9 cellular contexts compared by ENCODE assay signal in genomic region chr2:25361261-25362048, GRCh38. TPM values are rescaled to one million over a fixed set of nuclear protein-coding genes. Genes with fewer than 3 reads are reported as not detected.
A peak's percentile ranks its signal among the peaks of the same experiment; 100 is the strongest.
DNase-seq lines count a peak whose midpoint lies in the region; ATAC-seq and TF ChIP-seq lines count a peak whose summit lies in the region.
"Had no signal": no experiment of that assay in that cellular context is flagged by ENCODE, and none has a peak within 500 bp of the region (broad histone marks: within the 10 kb centered on the region; RNA-seq: fewer than 3 reads in every experiment).

No MANE protein-coding gene starts in this region.

- DNase-seq in SK-N-SH (no peak), uterus (no peak)
- no peak for DNase-seq in activated CD8-positive, alpha-beta T cell treated with anti-CD3 and anti-CD28 coated beads, Interleukin-2, amount 10 ng/mL, durations not matched to agents 7 days and 5 days
- DNase-seq in stimulated activated effector memory CD8-positive, alpha-beta T cell treated with anti-CD3 and anti-CD28 coated beads, Interleukin-12 subunit alpha, Interleukin-12 subunit beta, amount 100 ng/mL, for 72 hours (ENCODE audit: low spot score in 2 of 2) = no peak
- no peak for DNase-seq in stimulated activated CD4-positive, alpha-beta T cell treated with anti-CD3 and anti-CD28 coated beads, Interleukin-2, amount 100 ng/mL, for 48 hours

- CTCF ChIA-PET in SK-N-SH (lab: Yijun Ruan, JAX) = interaction anchor here (0.6 to 6.3 kb wide), 59 partner anchors 8 to 675 kb away, joined by 3 to 71 read pairs (median 5); partner anchors contain the start of gene DNMT3A
- CTCF ChIA-PET in activated CD8-positive, alpha-beta T cell treated with anti-CD3 and anti-CD28 coated beads, Interleukin-2, amount 10 ng/mL, durations not matched to agents 7 days and 5 days (lab: Charles Lee) = interaction anchor here (0.6 to 3.1 kb wide), 64 partner anchors 11 to 517 kb away, joined by 3 to 110 read pairs (median 6); partner anchors contain the start of genes ASXL2 and DNMT3A

- no peaks in the 10 kb centered on the region for H3K36me3 ChIP-seq in SK-N-SH (replicated peaks in 1 of 2; ENCODE audit: control insufficient read depth in 1 of 2, insufficient read depth in 2 of 2, low read length in 1 of 2)
- no peaks in the 10 kb centered on the region for H3K36me3 ChIP-seq in uterus

- no peaks in the 10 kb centered on the region for H3K79me2 ChIP-seq in SK-N-SH (ENCODE audit: insufficient read depth)

- H3K4me2 ChIP-seq in SK-N-SH = peak overlapping the region; percentile 54

- no peak for TF ChIP-seq CTCF in SK-N-SH (IDR thresholded peaks at IDR 0.05)
- TF ChIP-seq CTCF in uterus (IDR thresholded peaks at IDR 0.05) = no peak

- no peaks in the 10 kb centered on the region for H3F3A ChIP-seq in SK-N-SH (replicated peaks; ENCODE audit: insufficient read depth)

- no peaks in the 10 kb centered on the region for H3K36me3 Mint-ChIP-seq in activated CD8-positive, alpha-beta T cell treated with anti-CD3 and anti-CD28 coated beads, Interleukin-2, amount 10 ng/mL, durations not matched to agents 7 days and 5 days (ENCODE audit: low read depth)
- peaks cover 16% of the 10 kb centered on the region for H3K36me3 Mint-ChIP-seq in stimulated activated effector memory CD8-positive, alpha-beta T cell treated with anti-CD3 and anti-CD28 coated beads, Interleukin-12 subunit alpha, Interleukin-12 subunit beta, amount 100 ng/mL, for 72 hours

- H4K20me1 ChIP-seq in SK-N-SH (ENCODE audit: insufficient read depth) = no peaks in the 10 kb centered on the region

- H3K9ac ChIP-seq in SK-N-SH = no peak overlapping the region

- no peak overlapping the region for H3K27ac Mint-ChIP-seq in activated CD8-positive, alpha-beta T cell treated with anti-CD3 and anti-CD28 coated beads, Interleukin-2, amount 10 ng/mL, durations not matched to agents 7 days and 5 days
- H3K27ac Mint-ChIP-seq in stimulated activated effector memory CD8-positive, alpha-beta T cell treated with anti-CD3 and anti-CD28 coated beads, Interleukin-12 subunit alpha, Interleukin-12 subunit beta, amount 100 ng/mL, for 72 hours = peak overlapping the region; percentile 98

- intact Hi-C loops in uterus (cut with DNase I; ENCODE audit: low total_unique reads) = no loop called here

- peaks cover 20% of the 10 kb centered on the region for H3K4me1 Mint-ChIP-seq in activated CD8-positive, alpha-beta T cell treated with anti-CD3 and anti-CD28 coated beads, Interleukin-2, amount 10 ng/mL, durations not matched to agents 7 days and 5 days (ENCODE audit: low read depth)
- peaks cover 33% of the 10 kb centered on the region for H3K4me1 Mint-ChIP-seq in stimulated activated effector memory CD8-positive, alpha-beta T cell treated with anti-CD3 and anti-CD28 coated beads, Interleukin-12 subunit alpha, Interleukin-12 subunit beta, amount 100 ng/mL, for 72 hours

- H3K9me3 ChIP-seq in SK-N-SH (no peaks in the 10 kb centered on the region), iPS-18c (ENCODE audit: control insufficient read depth, insufficient read depth, low read length) (no peaks in the 10 kb centered on the region), uterus (no peaks in the 10 kb centered on the region)

- TF ChIP-seq POLR2A in uterus (IDR thresholded peaks at IDR 0.05) = no peak

- 58% methylated on average over 32 of the region's 34 CpGs for WGBS in SK-N-SH (ENCODE audit: low lambda C conversion rate)

- TF ChIP-seq EP300 in SK-N-SH (IDR thresholded peaks at IDR 0.05; ENCODE audit: borderline replicate concordance in 1 of 2, low read depth in 1 of 2, low read length in 1 of 2) = no peak

- ATAC-seq in SK-N-SH treated with all-trans-retinoic acid at 6 μM for 48 hours (no peak), GM18870 (IDR thresholded peaks at IDR 0.05; ENCODE audit: unreplicated experiment) (no peak)
- ATAC-seq in activated CD8-positive, alpha-beta T cell treated with anti-CD3 and anti-CD28 coated beads, Interleukin-2, amount 10 ng/mL, durations not matched to agents 7 days and 5 days = no peak
- no peak for ATAC-seq in stimulated activated effector memory CD8-positive, alpha-beta T cell treated with anti-CD3 and anti-CD28 coated beads, Interleukin-12 subunit alpha, Interleukin-12 subunit beta, amount 100 ng/mL, for 72 hours

- no peaks in the 10 kb centered on the region for H3K27me3 Mint-ChIP-seq in activated CD8-positive, alpha-beta T cell treated with anti-CD3 and anti-CD28 coated beads, Interleukin-2, amount 10 ng/mL, durations not matched to agents 7 days and 5 days (ENCODE audit: low read depth)

- H3K9me2 ChIP-seq in SK-N-SH = no peaks in the 10 kb centered on the region

- H3K4me3 Mint-ChIP-seq in activated CD8-positive, alpha-beta T cell treated with anti-CD3 and anti-CD28 coated beads, Interleukin-2, amount 10 ng/mL, durations not matched to agents 7 days and 5 days = peak overlapping the region; percentile 82
- peak overlapping the region; percentile 89 for H3K4me3 Mint-ChIP-seq in stimulated activated effector memory CD8-positive, alpha-beta T cell treated with anti-CD3 and anti-CD28 coated beads, Interleukin-12 subunit alpha, Interleukin-12 subunit beta, amount 100 ng/mL, for 72 hours

- H3K4me3 ChIP-seq in SK-N-SH (ENCODE audit: low read depth in 2 of 2, low read length in 1 of 2) (peak overlapping the region; percentile 18 to 30; a peak in 3 of 4 replicates), iPS-18c (ENCODE audit: insufficient read depth, low read depth, low read length) (peak overlapping the region; percentile 28), uterus (peak overlapping the region in 1 of 2 donors; percentile 18)

- POLR2A ChIA-PET in SK-N-SH (lab: Yijun Ruan, JAX) = interaction anchor here (0.6 to 1.4 kb wide), 5 partner anchors 15 to 444 kb away, joined by 3 to 6 read pairs (median 4); no protein-coding TSS in a partner anchor
- POLR2A ChIA-PET in activated CD8-positive, alpha-beta T cell treated with anti-CD3 and anti-CD28 coated beads, Interleukin-2, amount 10 ng/mL, durations not matched to agents 7 days and 5 days (lab: Charles Lee) = interaction anchor here (0.6 to 2.2 kb wide), 22 partner anchors 8 to 222 kb away, joined by 3 to 40 read pairs (median 6); partner anchors contain the start of gene DNMT3A

- no peaks in the 10 kb centered on the region for H3K9me3 Mint-ChIP-seq in activated CD8-positive, alpha-beta T cell treated with anti-CD3 and anti-CD28 coated beads, Interleukin-2, amount 10 ng/mL, durations not matched to agents 7 days and 5 days (ENCODE audit: insufficient read depth)
- H3K9me3 Mint-ChIP-seq in stimulated activated effector memory CD8-positive, alpha-beta T cell treated with anti-CD3 and anti-CD28 coated beads, Interleukin-12 subunit alpha, Interleukin-12 subunit beta, amount 100 ng/mL, for 72 hours = no peaks in the 10 kb centered on the region

- peak overlapping the region; percentile 55 for H2AFZ ChIP-seq in SK-N-SH (ENCODE audit: low read depth)

- H3K27me3 ChIP-seq in SK-N-SH (ENCODE audit: insufficient read depth) (no peaks in the 10 kb centered on the region), uterus (no peaks in the 10 kb centered on the region)

- TF ChIP-seq RAD21 in SK-N-SH (IDR thresholded peaks at IDR 0.05; ENCODE audit: low read length) = no peak

- H3K27ac ChIP-seq in SK-N-SH (ENCODE audit: low read depth in 2 of 2, low read length in 1 of 2) (no peak overlapping the region), uterus (peak overlapping the region in 1 of 2 donors; percentile 73)
- H3K27ac ChIP-seq: 22Rv1 had no signal

- H3K4me1 ChIP-seq in SK-N-SH (ENCODE audit: control insufficient read depth in 1 of 2, insufficient read depth in 2 of 2, low read depth in 1 of 2, low read length in 1 of 2) (peaks cover 0 to 20% of the 10 kb centered on the region in 2 experiments; a peak in 2 of 4 replicates), uterus (no peaks in the 10 kb centered on the region)

TF ChIP-seq in SK-N-SH, 30 proteins besides CTCF, POLR2A, EP300 and RAD21 (continues in another document):
- TF ChIP-seq IRF3 (IDR thresholded peaks at IDR 0.05; ENCODE audit: low read depth, low read length) = no peak

TF ChIP-seq in SK-N-SH treated with all-trans-retinoic acid at 6 μM for 48 hours, 23 proteins besides CTCF, POLR2A, EP300 and RAD21:
- TF ChIP-seq TOX (CRISPR knock-in tag; IDR thresholded peaks at IDR 0.05; ENCODE audit: borderline replicate concordance) = no peak
- TF ChIP-seq TCF4 (CRISPR knock-in tag; IDR thresholded peaks at IDR 0.05; ENCODE audit: borderline replicate concordance) = no peak
- no peak for TF ChIP-seq ZFP3 (CRISPR knock-in tag; IDR thresholded peaks at IDR 0.05)
- TF ChIP-seq RARB (CRISPR knock-in tag; IDR thresholded peaks at IDR 0.05) = no peak
- TF ChIP-seq CSRNP3 (CRISPR knock-in tag; IDR thresholded peaks at IDR 0.05) = no peak

RNA-seq across cellular contexts. Expression of gene DNMT3A, which starts 19.7 kb away (rescaled TPM):
- 5.5 and 5.6 TPM in 2 replicates for polyA plus RNA-seq in SK-N-SH (2012; rRNA removed)
- polyA plus RNA-seq in SK-N-SH (2012; cell fraction: cytosol; rRNA removed) = 2.3 and 2.6 TPM in 2 replicates
- polyA plus RNA-seq in SK-N-SH (2012; cell fraction: nucleus; rRNA removed) = 18.6 and 20.2 TPM in 2 replicates
- total RNA-seq in activated CD8-positive, alpha-beta T cell treated with anti-CD3 and anti-CD28 coated beads, Interleukin-2, amount 10 ng/mL, durations not matched to agents 7 days and 5 days = 10 to 100 TPM; 76.4 to 79.8 TPM
- total RNA-seq in uterus = 10 to 100 TPM in 3 of 4 donors, 1 to 10 TPM in 1; 2.3 to 95.8 (median 29.9) TPM
